18 cellular contexts compared by ENCODE assay signal in genomic region chr18:25314824-25315223, GRCh38.
"Had no signal": no experiment of that assay in that cellular context is flagged by ENCODE, and none has a peak within 500 bp of the region (broad histone marks: within the 10 kb centered on the region; RNA-seq: fewer than 3 reads in every experiment).

No MANE protein-coding gene starts in this region.

- DNase-seq: foreskin melanocyte; head of caudate nucleus; left colon; mammary epithelial cell; natural killer cell; right lobe of liver; stimulated activated CD4-positive, alpha-beta T cell treated with anti-CD3 and anti-CD28 coated beads, Interleukin-4, amount 100 ng/mL, for 1 hour; stimulated activated CD8-positive, alpha-beta memory T cell treated with anti-CD3 and anti-CD28 coated beads, Interleukin-4, amount 100 ng/mL, for 48 hours; stimulated activated naive CD8-positive, alpha-beta T cell treated with anti-CD3 and anti-CD28 coated beads, Interleukin-15, Interleukin-2, amounts not matched to agents 100 U/mL and 50 U/mL, for 24 hours; tibial artery; upper lobe of right lung had no signal

- ATAC-seq: left colon; natural killer cell; right lobe of liver; stimulated activated effector memory CD8-positive, alpha-beta T cell treated with anti-CD3 and anti-CD28 coated beads, Interleukin-12 subunit alpha, Interleukin-12 subunit beta, amount 100 ng/mL, for 72 hours; stimulated activated naive CD8-positive, alpha-beta T cell treated with anti-CD3 and anti-CD28 coated beads, Interleukin-15, Interleukin-2, amounts not matched to agents 100 U/mL and 50 U/mL, for 24 hours; upper lobe of right lung had no signal

- H3K4me1 Mint-ChIP-seq: natural killer cell; stimulated activated effector memory CD8-positive, alpha-beta T cell treated with anti-CD3 and anti-CD28 coated beads, Interleukin-12 subunit alpha, Interleukin-12 subunit beta, amount 100 ng/mL, for 72 hours had no signal

- H3K27me3 Mint-ChIP-seq: dendritic cell treated with granulocyte-macrophage colony-stimulating factor and Interleukin-4, amounts not matched to agents 40 ng/mL and 50 ng/mL, for 4 days had no signal

- H3K4me3 Mint-ChIP-seq: dendritic cell treated with granulocyte-macrophage colony-stimulating factor and Interleukin-4, amounts not matched to agents 40 ng/mL and 50 ng/mL, for 4 days; natural killer cell; stimulated activated effector memory CD8-positive, alpha-beta T cell treated with anti-CD3 and anti-CD28 coated beads, Interleukin-12 subunit alpha, Interleukin-12 subunit beta, amount 100 ng/mL, for 72 hours had no signal

- H3K9me3 ChIP-seq: prostate gland, right lobe of liver, suprapubic skin, tibial artery, upper lobe of right lung, vagina had no signal

- H3K27ac ChIP-seq: hepatocyte, parathyroid adenoma, prostate gland, right lobe of liver, suprapubic skin, tibial artery, upper lobe of right lung, vagina had no signal

- H3K4me1 ChIP-seq: parathyroid adenoma, prostate gland, right lobe of liver, tibial artery, upper lobe of right lung, vagina had no signal

- H3K36me3 ChIP-seq: prostate gland, right lobe of liver, suprapubic skin, tibial artery, upper lobe of right lung, vagina had no signal

- H3K27me3 ChIP-seq: hepatocyte, suprapubic skin, tibial artery, upper lobe of right lung, vagina had no signal

- H3K27ac Mint-ChIP-seq: dendritic cell treated with granulocyte-macrophage colony-stimulating factor and Interleukin-4, amounts not matched to agents 40 ng/mL and 50 ng/mL, for 4 days; natural killer cell; stimulated activated effector memory CD8-positive, alpha-beta T cell treated with anti-CD3 and anti-CD28 coated beads, Interleukin-12 subunit alpha, Interleukin-12 subunit beta, amount 100 ng/mL, for 72 hours had no signal

- H3K9ac ChIP-seq: parathyroid adenoma had no signal

- H3K4me3 ChIP-seq: hepatocyte, prostate gland, right lobe of liver, suprapubic skin, tibial artery, upper lobe of right lung, vagina had no signal

- H3K36me3 Mint-ChIP-seq: natural killer cell; stimulated activated effector memory CD8-positive, alpha-beta T cell treated with anti-CD3 and anti-CD28 coated beads, Interleukin-12 subunit alpha, Interleukin-12 subunit beta, amount 100 ng/mL, for 72 hours had no signal

- H3K9me3 Mint-ChIP-seq: dendritic cell treated with granulocyte-macrophage colony-stimulating factor and Interleukin-4, amounts not matched to agents 40 ng/mL and 50 ng/mL, for 4 days; natural killer cell; stimulated activated effector memory CD8-positive, alpha-beta T cell treated with anti-CD3 and anti-CD28 coated beads, Interleukin-12 subunit alpha, Interleukin-12 subunit beta, amount 100 ng/mL, for 72 hours had no signal
